In genomic region chr5:39716532-39716971, GRCh38 we compare ENCODE assay signal across 8 cellular contexts.
DNase-seq lines count a peak whose midpoint lies in the region; ATAC-seq and TF ChIP-seq lines count a peak whose summit lies in the region.

No MANE protein-coding gene starts in this region.

- no peaks in the 10 kb centered on the region for H3K36me3 Mint-ChIP-seq in memory B cell

- no peaks in the 10 kb centered on the region for H3K36me3 ChIP-seq in SJCRH30

- ATAC-seq in memory B cell (ENCODE audit: low read depth) (peak; percentile 74), HG03571 (IDR thresholded peaks at IDR 0.05; ENCODE audit: unreplicated experiment) (no peak)

- H3K27ac Mint-ChIP-seq in memory B cell: no peak overlapping the region

- H3K4me1 ChIP-seq in SJCRH30: peaks cover 6% of the 10 kb centered on the region; the same call in 1 of the 2 replicates

- in situ Hi-C loops in T47D (cut with HindIII; ENCODE audit: low pct_unique_long_range_greater_than_20kb, low sequenced_read_pairs): no loop called here

- H3K4me3 Mint-ChIP-seq in memory B cell: no peak overlapping the region

- no peak overlapping the region for H3K27ac ChIP-seq in SJCRH30

- H3K4me3 ChIP-seq in SJCRH30: no peak overlapping the region

- no peaks in the 10 kb centered on the region for H3K9me3 Mint-ChIP-seq in memory B cell

- H3K27me3 Mint-ChIP-seq in memory B cell: peaks cover 1% of the 10 kb centered on the region

- TF ChIP-seq CTCF in GM12873 (IDR thresholded peaks at IDR 0.05; ENCODE audit: insufficient read depth, low read depth, low read length, missing control alignments): peak; percentile 45

- H3K4me1 Mint-ChIP-seq in memory B cell: peaks cover 2% of the 10 kb centered on the region

- DNase-seq in A172 (ENCODE audit: low spot score) (peak; percentile 77), HK-2 (ENCODE audit: unreplicated experiment) (peak; percentile 41), SJCRH30 (peak; percentile 29 to 71), T47D (ENCODE audit: low read depth in 1 of 2, low spot score in 1 of 2) (peak; percentile 48 to 97), memory B cell (ENCODE audit: low spot score in 2 of 2) (peak in 1 of 2 donors; percentile 9)
- DNase-seq in activated CD4-positive, CD25-positive, alpha-beta regulatory T cell treated with anti-CD3 and anti-CD28 coated beads, Interleukin-2, amount 50 U/mL, for 72 hours: no peak

- no peaks in the 10 kb centered on the region for H3K9me3 ChIP-seq in SJCRH30 (replicated peaks)

- H3K27me3 ChIP-seq in SJCRH30: no peaks in the 10 kb centered on the region
